ENCODE assay signal across 22 cellular contexts in the genomic region with DNA sequence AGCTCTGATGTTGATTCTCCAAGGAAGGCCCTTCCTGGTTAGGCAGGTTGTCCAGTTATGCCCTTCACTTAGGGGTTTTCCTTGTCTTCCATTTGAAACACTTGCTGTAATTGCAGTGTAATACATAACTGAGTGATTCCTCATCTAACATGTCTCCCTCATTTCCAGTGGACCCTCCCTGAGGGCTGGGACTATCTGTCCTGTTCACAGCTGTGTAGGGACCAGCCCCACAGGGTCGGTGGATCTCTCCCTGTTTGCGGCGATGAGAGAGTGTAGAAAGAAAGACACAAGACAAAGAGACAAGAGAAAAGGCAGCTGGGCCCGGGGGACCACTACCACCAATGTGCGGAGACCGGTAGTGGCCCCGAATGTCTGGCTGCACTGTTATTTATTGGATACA.
"Had no signal": no experiment of that assay in that cellular context is flagged by ENCODE, and none has a peak within 500 bp of the region (broad histone marks: within the 10 kb centered on the region; RNA-seq: fewer than 3 reads in every experiment).

No MANE protein-coding gene starts in this region.

- ATAC-seq: effector memory CD8-positive, alpha-beta T cell; natural killer cell; pancreas; sciatic nerve had no signal

- H3K36me3 Mint-ChIP-seq: immature natural killer cell, memory B cell, natural killer cell had no signal

- H3K27me3 ChIP-seq: pancreas, stomach, thyroid gland had no signal

- H3K27ac ChIP-seq: pancreas, stomach, thyroid gland had no signal

- H3K36me3 ChIP-seq: pancreas, stomach, thyroid gland had no signal

- H3K4me3 Mint-ChIP-seq: effector memory CD8-positive, alpha-beta T cell; immature natural killer cell; memory B cell; natural killer cell had no signal

- H3K9me3 Mint-ChIP-seq: effector memory CD8-positive, alpha-beta T cell; immature natural killer cell; natural killer cell had no signal

- DNase-seq: cerebellar nuclear complex; cortex of kidney; effector memory CD8-positive, alpha-beta T cell; hypothalamus; immature natural killer cell; islet precursor cell; natural killer cell; nucleus accumbens; pancreas; retina; stimulated activated CD4-positive, alpha-beta T cell treated with anti-CD3 and anti-CD28 coated beads, Interleukin-12 subunit alpha, Interleukin-12 subunit beta, amount 100 ng/mL, for 4 hours; stimulated activated CD4-positive, alpha-beta T cell treated with anti-CD3 and anti-CD28 coated beads, Interleukin-1b, Interleukin-23, amount 100 ng/mL, for 48 hours; stimulated activated CD4-positive, alpha-beta T cell treated with anti-CD3 and anti-CD28 coated beads, Interleukin-4, amount 100 ng/mL, for 1 hour; stimulated activated CD8-positive, alpha-beta memory T cell treated with anti-CD3 and anti-CD28 coated beads, Interleukin-4, amount 100 ng/mL, for 48 hours; stimulated activated naive CD4-positive, alpha-beta T cell; stomach; thyroid gland; trophoblast cell had no signal

- H3K4me1 ChIP-seq: pancreas had no signal

- H3K27ac Mint-ChIP-seq: effector memory CD8-positive, alpha-beta T cell; immature natural killer cell; memory B cell; natural killer cell had no signal

- H3K4me3 ChIP-seq: lung, pancreas, smooth muscle cell, stomach, thyroid gland had no signal

- H3K4me1 Mint-ChIP-seq: immature natural killer cell, memory B cell, natural killer cell had no signal

- H3K9me3 ChIP-seq: pancreas, stomach, thyroid gland had no signal
